In the genomic region with DNA sequence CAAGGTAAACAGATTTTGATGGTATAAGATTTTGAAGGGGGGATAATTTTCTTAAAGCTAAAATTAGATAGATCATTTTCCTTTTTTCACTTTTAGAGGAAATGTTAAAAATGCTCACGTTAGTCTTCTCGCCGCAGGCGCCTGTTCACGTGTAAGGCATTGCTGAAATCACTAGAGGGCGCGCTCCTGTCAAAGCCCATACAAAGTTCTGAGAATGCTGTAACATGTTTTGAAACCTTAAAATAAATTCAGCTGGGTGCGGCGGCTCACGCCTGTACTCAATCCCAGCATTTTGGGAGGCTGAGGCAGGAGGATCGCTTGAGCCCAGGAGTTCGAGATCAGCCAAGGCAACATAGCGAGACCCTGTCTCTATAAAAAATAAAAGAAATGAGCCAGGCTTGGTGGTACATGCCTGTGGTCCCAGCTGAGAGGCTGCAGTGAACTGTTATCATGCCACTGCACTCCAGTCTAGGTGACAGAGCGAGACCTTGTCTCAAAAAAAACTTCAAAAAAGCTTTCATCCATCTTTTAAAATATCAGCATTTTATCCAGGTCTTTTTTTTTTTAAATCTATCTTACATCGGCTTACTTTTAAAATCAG, we compare ENCODE assay signal across 8 cellular contexts.
A peak's percentile ranks its signal among the peaks of the same experiment; 100 is the strongest.
DNase-seq lines count a peak whose midpoint lies in the region; ATAC-seq, FAIRE-seq and TF ChIP-seq lines count a peak whose summit lies in the region.

No MANE protein-coding gene starts in this region.

- peak; percentile 75 to 81 for TF ChIP-seq RAD21 in liver (IDR thresholded peaks at IDR 0.05)

- no peak overlapping the region for H3K4me3 Mint-ChIP-seq in CD14-positive monocyte

- H3K27ac ChIP-seq in Karpas-422 (ENCODE audit: low read length): no peak overlapping the region
- H3K27ac ChIP-seq in liver (ENCODE audit: low read depth in 1 of 2, low read length in 2 of 2): no peak overlapping the region

- no peaks in the 10 kb centered on the region for H3K27me3 ChIP-seq in Karpas-422 (ENCODE audit: low read length)
- H3K27me3 ChIP-seq in bronchial epithelial cell (ENCODE audit: control insufficient read depth, insufficient read depth, low read length): no peaks in the 10 kb centered on the region
- peaks cover 0 to 1% (median 0%) of the 10 kb centered on the region in 4 donors for H3K27me3 ChIP-seq in liver (ENCODE audit: control insufficient read depth in 4 of 4, insufficient read depth in 4 of 4, low read length in 3 of 4)

- intact Hi-C loops in CD14-positive monocyte (cut with micrococcal nuclease): loop anchor here in 1 of 2 donors (5.0 kb wide), 1 partner anchor 377 kb away; no protein-coding TSS in a partner anchor

- no peak overlapping the region for H3K27ac Mint-ChIP-seq in CD14-positive monocyte

- no peak for FAIRE-seq in bronchial epithelial cell (lab: Jason Lieb, UNC)

- H3K4me3 ChIP-seq in Karpas-422 (ENCODE audit: low read length): no peak overlapping the region
- no peak overlapping the region for H3K4me3 ChIP-seq in bronchial epithelial cell (ENCODE audit: low read depth, low read length)
- H3K4me3 ChIP-seq in liver (ENCODE audit: low read depth in 1 of 3, low read length in 3 of 3): no peak overlapping the region

- no peaks in the 10 kb centered on the region for H3K9me2 ChIP-seq in Karpas-422 (replicated peaks; ENCODE audit: insufficient read depth, low read length)

- H2AFZ ChIP-seq in Karpas-422 (ENCODE audit: low read length): no peak overlapping the region

- H3K4me2 ChIP-seq in Karpas-422 (ENCODE audit: low read depth, low read length, poor library complexity, severe bottlenecking): no peak overlapping the region

- H3K4me1 Mint-ChIP-seq in CD14-positive monocyte: no peaks in the 10 kb centered on the region

- no peak for DNase-seq in CD14-positive monocyte (ENCODE audit: low spot score)
- DNase-seq in Karpas-422: peak; percentile 74
- DNase-seq in SKM-1 (lab: John Stamatoyannopoulos, UW; ENCODE audit: unreplicated experiment): peak; percentile 0
- DNase-seq in bronchial epithelial cell (ENCODE audit: low read depth): peak; percentile 33
- peak; percentile 31 for DNase-seq in stimulated activated naive CD8-positive, alpha-beta T cell treated with anti-CD3 and anti-CD28 coated beads, Interleukin-15, Interleukin-2, amounts not matched to agents 100 U/mL and 50 U/mL, for 24 hours

- no peaks in the 10 kb centered on the region for H3K36me3 Mint-ChIP-seq in CD14-positive monocyte

- H3K9ac ChIP-seq in Karpas-422 (ENCODE audit: low read length) (no peak overlapping the region), liver (ENCODE audit: low read depth in 1 of 2, low read length in 2 of 2) (no peak overlapping the region)

- WGBS in liver: 22% methylated on average over 15 of the region's 15 CpGs

- no peaks in the 10 kb centered on the region for H3K9me3 Mint-ChIP-seq in CD14-positive monocyte

- H3K27me3 Mint-ChIP-seq in CD14-positive monocyte (ENCODE audit: low read depth in 3 of 3): peaks cover 0 to 2% (median 0%) of the 10 kb centered on the region in 3 donors

- no peaks in the 10 kb centered on the region for H4K20me1 ChIP-seq in Karpas-422 (ENCODE audit: insufficient read depth, low read depth, low read length)

- ATAC-seq in GM18909 (IDR thresholded peaks at IDR 0.05; ENCODE audit: poor library complexity, unreplicated experiment): peak; percentile 67
- ATAC-seq in stimulated activated naive CD8-positive, alpha-beta T cell treated with anti-CD3 and anti-CD28 coated beads, Interleukin-15, Interleukin-2, amounts not matched to agents 100 U/mL and 50 U/mL, for 24 hours: no peak
- ATAC-seq in HG03039 (IDR thresholded peaks at IDR 0.05; ENCODE audit: unreplicated experiment): no peak

- H3K79me2 ChIP-seq in Karpas-422 (ENCODE audit: low read length): no peaks in the 10 kb centered on the region

- H3K36me3 ChIP-seq in Karpas-422 (ENCODE audit: insufficient read depth, low read length): no peaks in the 10 kb centered on the region
- no peaks in the 10 kb centered on the region for H3K36me3 ChIP-seq in bronchial epithelial cell (ENCODE audit: control insufficient read depth, insufficient read depth, low read length)
- no peaks in the 10 kb centered on the region for H3K36me3 ChIP-seq in liver (ENCODE audit: control insufficient read depth in 4 of 4, insufficient read depth in 3 of 4, low read depth in 1 of 4, low read length in 3 of 4)

- H3K9me3 ChIP-seq in Karpas-422 (ENCODE audit: low read length): no peaks in the 10 kb centered on the region
- no peaks in the 10 kb centered on the region for H3K9me3 ChIP-seq in liver (ENCODE audit: control insufficient read depth in 4 of 4, low read length in 3 of 4)

- peak; percentile 71 for TF ChIP-seq CTCF in CD14-positive monocyte (IDR thresholded peaks at IDR 0.05)
- TF ChIP-seq CTCF in bronchial epithelial cell (IDR thresholded peaks at IDR 0.05; ENCODE audit: insufficient read depth, low read length, severe bottlenecking): peak; percentile 63
- peak; percentile 61 for TF ChIP-seq CTCF in liver (IDR thresholded peaks at IDR 0.05; ENCODE audit: low read depth, low read length, missing input control)

- H3K4me1 ChIP-seq in Karpas-422 (ENCODE audit: low read length) (no peaks in the 10 kb centered on the region), liver (ENCODE audit: control insufficient read depth in 4 of 4, insufficient read depth in 4 of 4, low read length in 3 of 4) (no peaks in the 10 kb centered on the region)

TF ChIP-seq in liver, 16 proteins besides CTCF, POLR2A, EP300 and RAD21:
- TF ChIP-seq RXRA (IDR thresholded peaks at IDR 0.05) (no peak), HNF4A (conservative IDR thresholded peaks at IDR 0.05) (no peak), EGR1 (IDR thresholded peaks at IDR 0.05; ENCODE audit: low read depth in 2 of 2) (no peak), YY1 (IDR thresholded peaks at IDR 0.05) (no peak), FOXA2 (IDR thresholded peaks at IDR 0.05) (no peak), GABPA (IDR thresholded peaks at IDR 0.05 in 1 of 2, conservative IDR thresholded peaks at IDR 0.05 in 1 of 2) (no peak)
- TF ChIP-seq, protein P1, sequence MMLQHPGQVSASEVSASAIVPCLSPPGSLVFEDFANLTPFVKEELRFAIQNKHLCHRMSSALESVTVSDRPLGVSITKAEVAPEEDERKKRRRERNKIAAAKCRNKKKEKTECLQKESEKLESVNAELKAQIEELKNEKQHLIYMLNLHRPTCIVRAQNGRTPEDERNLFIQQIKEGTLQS (IDR thresholded peaks at IDR 0.05): no peak
